ENCODE assay signal across 8 cellular contexts in genomic region chr2:219997341-219997851, GRCh38.
DNase-seq lines count a peak whose midpoint lies in the region; ATAC-seq and TF ChIP-seq lines count a peak whose summit lies in the region.

No MANE protein-coding gene starts in this region.

- no peaks in the 10 kb centered on the region for H3K79me2 ChIP-seq in HCT116 (ENCODE audit: insufficient read depth, low read length)
- no peaks in the 10 kb centered on the region for H3K79me2 ChIP-seq in SK-N-SH (ENCODE audit: insufficient read depth)
- no peaks in the 10 kb centered on the region for H3K79me2 ChIP-seq in hepatocyte

- H3K9me3 ChIP-seq in BE2C (no peaks in the 10 kb centered on the region), HCT116 (ENCODE audit: control insufficient read depth in 1 of 2, insufficient read depth in 1 of 2, low read depth in 1 of 2, low read length in 2 of 2) (no peaks in the 10 kb centered on the region), SK-N-SH (no peaks in the 10 kb centered on the region), hepatocyte (ENCODE audit: low read depth) (no peaks in the 10 kb centered on the region), uterus (no peaks in the 10 kb centered on the region)

- H4K20me1 ChIP-seq in HCT116 (ENCODE audit: insufficient read depth) (no peaks in the 10 kb centered on the region), SK-N-SH (ENCODE audit: insufficient read depth) (no peaks in the 10 kb centered on the region), hepatocyte (ENCODE audit: insufficient read depth, poor library complexity, severe bottlenecking) (no peaks in the 10 kb centered on the region)

- BruUV-seq in HCT116 (replicated peaks; lab: Mats Ljungman, UMichigan) = no TSS peak

- H2AFZ ChIP-seq in HCT116 (ENCODE audit: low read depth, low read length, poor library complexity, severe bottlenecking) = no peak overlapping the region
- H2AFZ ChIP-seq in SK-N-SH (ENCODE audit: low read depth) = no peak overlapping the region
- no peak overlapping the region for H2AFZ ChIP-seq in hepatocyte

- ATAC-seq in HCT116 (peak; percentile 74), GM21619 (IDR thresholded peaks at IDR 0.05; ENCODE audit: unreplicated experiment) (no peak)

- H3K9me2 ChIP-seq in HCT116 (ENCODE audit: insufficient read depth) (no peaks in the 10 kb centered on the region), SK-N-SH (no peaks in the 10 kb centered on the region), hepatocyte (replicated peaks; ENCODE audit: insufficient read depth) (no peaks in the 10 kb centered on the region)

- H3K4me1 ChIP-seq in BE2C = no peaks in the 10 kb centered on the region
- peaks cover 13 to 20% of the 10 kb centered on the region in 2 experiments for H3K4me1 ChIP-seq in HCT116 (ENCODE audit: control insufficient read depth in 1 of 2, insufficient read depth in 2 of 2, low read length in 2 of 2)
- peaks cover 0 to 18% of the 10 kb centered on the region in 2 experiments; a peak in 2 of 4 replicates for H3K4me1 ChIP-seq in SK-N-SH (ENCODE audit: control insufficient read depth in 1 of 2, insufficient read depth in 2 of 2, low read depth in 1 of 2, low read length in 1 of 2)
- H3K4me1 ChIP-seq in hepatocyte (ENCODE audit: insufficient read depth) = no peaks in the 10 kb centered on the region
- H3K4me1 ChIP-seq in uterus = no peaks in the 10 kb centered on the region

- intact Hi-C loops in HCT116 (cut with micrococcal nuclease) = loop anchor here (5.0 kb wide), 1 partner anchor 1575 kb away; the partner anchor contains the start of gene EPHA4
- intact Hi-C loops in uterus (cut with DNase I; ENCODE audit: low total_unique reads) = no loop called here

- TF ChIP-seq POLR2A in HCT116 (IDR thresholded peaks at IDR 0.05; ENCODE audit: borderline replicate concordance, extremely low read depth, insufficient read depth, insufficient read length) = no peak
- no peak for TF ChIP-seq POLR2A in uterus (IDR thresholded peaks at IDR 0.05)

- H3K4me3 ChIP-seq in BE2C (ENCODE audit: low read depth, low read length) (no peak overlapping the region), HCT116 (replicated peaks in 1 of 2; ENCODE audit: low read depth in 1 of 2, low read length in 2 of 2) (no peak overlapping the region), SK-N-SH (ENCODE audit: low read depth in 2 of 2, low read length in 1 of 2) (no peak overlapping the region), hepatocyte (no peak overlapping the region), uterus (no peak overlapping the region)

- TF ChIP-seq RAD21 in HCT116 (IDR thresholded peaks at IDR 0.05; ENCODE audit: low read depth) (peak; percentile 78), SK-N-SH (IDR thresholded peaks at IDR 0.05; ENCODE audit: low read length) (peak; percentile 67)

- RAD21 ChIA-PET in HCT116 (lab: Charles Lee; ENCODE audit: low non-redundant PET in 1 of 2, low total read pairs in 2 of 2, uncharacterized antibody in 2 of 2, unreplicated experiment in 2 of 2) = no interaction called here

- 65% methylated on average over 10 of the region's 13 CpGs for WGBS in SK-N-SH (ENCODE audit: low lambda C conversion rate)
- 75% methylated on average over 13 of the region's 13 CpGs for WGBS in hepatocyte (ENCODE audit: low lambda C conversion rate, missing lambda C conversion rate)

- POLR2A ChIA-PET in HCT116 (lab: Charles Lee) = no interaction called here
- POLR2A ChIA-PET in SK-N-SH (lab: Yijun Ruan, JAX) = no interaction called here

- H3K4me2 ChIP-seq in HCT116 (ENCODE audit: low read length) (no peak overlapping the region), SK-N-SH (no peak overlapping the region), hepatocyte (no peak overlapping the region)

- H3K36me3 ChIP-seq in BE2C = no peaks in the 10 kb centered on the region
- H3K36me3 ChIP-seq in HCT116 (ENCODE audit: control insufficient read depth in 1 of 2, insufficient read depth in 2 of 2, low read length in 2 of 2) = peaks cover 0 to 7% of the 10 kb centered on the region in 2 experiments; a peak in 1 of 4 replicates
- no peaks in the 10 kb centered on the region for H3K36me3 ChIP-seq in SK-N-SH (replicated peaks in 1 of 2; ENCODE audit: control insufficient read depth in 1 of 2, insufficient read depth in 2 of 2, low read length in 1 of 2)
- no peaks in the 10 kb centered on the region for H3K36me3 ChIP-seq in hepatocyte (replicated peaks; ENCODE audit: insufficient read depth, low read depth)
- no peaks in the 10 kb centered on the region for H3K36me3 ChIP-seq in uterus

- TF ChIP-seq CTCF in BE2C (IDR thresholded peaks at IDR 0.05; ENCODE audit: low read depth, low read length) = peak; percentile 43
- peak; percentile 34 to 72 (median 67); a peak in 5 of 6 replicates for TF ChIP-seq CTCF in HCT116 (IDR thresholded peaks at IDR 0.05 in 2 of 3, conservative IDR thresholded peaks at IDR 0.05 in 1 of 3; ENCODE audit: borderline replicate concordance in 1 of 3, insufficient read depth in 1 of 3, low read depth in 2 of 3, low read length in 2 of 3)
- TF ChIP-seq CTCF in SK-N-SH (IDR thresholded peaks at IDR 0.05) = peak; percentile 57
- TF ChIP-seq CTCF in hepatocyte (IDR thresholded peaks at IDR 0.05; ENCODE audit: poor library complexity) = peak; percentile 37
- TF ChIP-seq CTCF in uterus (IDR thresholded peaks at IDR 0.05) = peak; percentile 17 to 48 (median 28)

- H3K27me3 ChIP-seq in BE2C (peaks cover 3% of the 10 kb centered on the region; the same call in 1 of the 2 replicates), HCT116 (ENCODE audit: insufficient read depth, low read length) (no peaks in the 10 kb centered on the region), SK-N-SH (ENCODE audit: insufficient read depth) (peaks cover 14% of the 10 kb centered on the region), hepatocyte (no peaks in the 10 kb centered on the region), uterus (no peaks in the 10 kb centered on the region)

- H3K9ac ChIP-seq in HCT116 (ENCODE audit: low read length) (no peak overlapping the region), SK-N-SH (no peak overlapping the region)

- H3K27ac ChIP-seq in HCT116 (ENCODE audit: low read depth, low read length) (no peak overlapping the region), SK-N-SH (ENCODE audit: low read depth in 2 of 2, low read length in 1 of 2) (no peak overlapping the region), hepatocyte (no peak overlapping the region), uterus (no peak overlapping the region)

- TF ChIP-seq EP300 in SK-N-SH (IDR thresholded peaks at IDR 0.05; ENCODE audit: borderline replicate concordance in 1 of 2, low read depth in 1 of 2, low read length in 1 of 2) = no peak

- DNase-seq in BE2C = peak; percentile 40
- no peak for DNase-seq in HCT116 (ENCODE audit: low read depth, low spot score)
- DNase-seq in SK-N-SH = peak; percentile 2
- DNase-seq in hepatocyte (ENCODE audit: low spot score) = peak; percentile 29
- peak; percentile 37 to 49 for DNase-seq in uterus
- no peak for DNase-seq in SKM-1 (lab: John Stamatoyannopoulos, UW; ENCODE audit: unreplicated experiment)
- no peak for DNase-seq in effector CD8-positive, alpha-beta T cell (lab: John Stamatoyannopoulos, UW)

- no peaks in the 10 kb centered on the region for H3F3A ChIP-seq in SK-N-SH (replicated peaks; ENCODE audit: insufficient read depth)

- CTCF ChIA-PET in HCT116 (lab: Charles Lee) = interaction anchor here (0.6 to 1.2 kb wide), 5 partner anchors 10 to 1576 kb away, joined by 3 to 7 read pairs (median 3); no protein-coding TSS in a partner anchor
- CTCF ChIA-PET in SK-N-SH (lab: Yijun Ruan, JAX) = no interaction called here

TF ChIP-seq in HCT116, 20 proteins besides CTCF, POLR2A, EP300 and RAD21:
- no peak for TF ChIP-seq SRF (IDR thresholded peaks at IDR 0.05; ENCODE audit: low read depth)
- TF ChIP-seq MAX (IDR thresholded peaks at IDR 0.05) = no peak
- no peak for TF ChIP-seq JUND (IDR thresholded peaks at IDR 0.05)
- no peak for TF ChIP-seq EGR1 (IDR thresholded peaks at IDR 0.05; ENCODE audit: low read depth)
- no peak for TF ChIP-seq ZFX (IDR thresholded peaks at IDR 0.05)
- no peak for TF ChIP-seq POLR2AphosphoS5 (IDR thresholded peaks at IDR 0.05; ENCODE audit: low read depth, low read length)
- TF ChIP-seq, protein P1, sequence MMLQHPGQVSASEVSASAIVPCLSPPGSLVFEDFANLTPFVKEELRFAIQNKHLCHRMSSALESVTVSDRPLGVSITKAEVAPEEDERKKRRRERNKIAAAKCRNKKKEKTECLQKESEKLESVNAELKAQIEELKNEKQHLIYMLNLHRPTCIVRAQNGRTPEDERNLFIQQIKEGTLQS (IDR thresholded peaks at IDR 0.05) = no peak
- TF ChIP-seq ELF1 (IDR thresholded peaks at IDR 0.05; ENCODE audit: borderline replicate concordance, low read depth) = no peak
- TF ChIP-seq CEBPB (IDR thresholded peaks at IDR 0.05; ENCODE audit: low read depth) = no peak

TF ChIP-seq in SK-N-SH, 30 proteins besides CTCF, POLR2A, EP300 and RAD21 (continues in another document):
- TF ChIP-seq JUND (IDR thresholded peaks at IDR 0.05) = no peak
- TF ChIP-seq RCOR1 (IDR thresholded peaks at IDR 0.05; ENCODE audit: low read length) = no peak
- TF ChIP-seq MXI1 (IDR thresholded peaks at IDR 0.05; ENCODE audit: low read depth, low read length) = no peak
- TF ChIP-seq, protein P2, sequence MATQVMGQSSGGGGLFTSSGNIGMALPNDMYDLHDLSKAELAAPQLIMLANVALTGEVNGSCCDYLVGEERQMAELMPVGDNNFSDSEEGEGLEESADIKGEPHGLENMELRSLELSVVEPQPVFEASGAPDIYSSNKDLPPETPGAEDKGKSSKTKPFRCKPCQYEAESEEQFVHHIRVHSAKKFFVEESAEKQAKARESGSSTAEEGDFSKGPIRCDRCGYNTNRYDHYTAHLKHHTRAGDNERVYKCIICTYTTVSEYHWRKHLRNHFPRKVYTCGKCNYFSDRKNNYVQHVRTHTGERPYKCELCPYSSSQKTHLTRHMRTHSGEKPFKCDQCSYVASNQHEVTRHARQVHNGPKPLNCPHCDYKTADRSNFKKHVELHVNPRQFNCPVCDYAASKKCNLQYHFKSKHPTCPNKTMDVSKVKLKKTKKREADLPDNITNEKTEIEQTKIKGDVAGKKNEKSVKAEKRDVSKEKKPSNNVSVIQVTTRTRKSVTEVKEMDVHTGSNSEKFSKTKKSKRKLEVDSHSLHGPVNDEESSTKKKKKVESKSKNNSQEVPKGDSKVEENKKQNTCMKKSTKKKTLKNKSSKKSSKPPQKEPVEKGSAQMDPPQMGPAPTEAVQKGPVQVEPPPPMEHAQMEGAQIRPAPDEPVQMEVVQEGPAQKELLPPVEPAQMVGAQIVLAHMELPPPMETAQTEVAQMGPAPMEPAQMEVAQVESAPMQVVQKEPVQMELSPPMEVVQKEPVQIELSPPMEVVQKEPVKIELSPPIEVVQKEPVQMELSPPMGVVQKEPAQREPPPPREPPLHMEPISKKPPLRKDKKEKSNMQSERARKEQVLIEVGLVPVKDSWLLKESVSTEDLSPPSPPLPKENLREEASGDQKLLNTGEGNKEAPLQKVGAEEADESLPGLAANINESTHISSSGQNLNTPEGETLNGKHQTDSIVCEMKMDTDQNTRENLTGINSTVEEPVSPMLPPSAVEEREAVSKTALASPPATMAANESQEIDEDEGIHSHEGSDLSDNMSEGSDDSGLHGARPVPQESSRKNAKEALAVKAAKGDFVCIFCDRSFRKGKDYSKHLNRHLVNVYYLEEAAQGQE (IDR thresholded peaks at IDR 0.05; ENCODE audit: low read depth, low read length) = no peak
- no peak for TF ChIP-seq SIN3A (IDR thresholded peaks at IDR 0.05; ENCODE audit: borderline replicate concordance, low read depth, low read length)
- TF ChIP-seq SMC3 (IDR thresholded peaks at IDR 0.05; ENCODE audit: low read depth, low read length) = peak; percentile 44; the same call in 1 of the 2 replicates

Comparison
In these comparisons a context has a peak if more than half of its experiments do, and no peak if none do; other contexts are left out.
1. DNase-seq: peak in BE2C (single experiment), SK-N-SH (single experiment), hepatocyte (single experiment) and uterus (2 of 2); none in HCT116 (single experiment), SKM-1 (single experiment) and effector CD8-positive, alpha-beta T cell (single experiment).
2. Peak in every context shown above with its lines, with median percentiles within 50 percentile points of each other: CTCF ChIP-seq.